Comparison of ENCODE assay signal across 8 cellular contexts in the genomic region with DNA sequence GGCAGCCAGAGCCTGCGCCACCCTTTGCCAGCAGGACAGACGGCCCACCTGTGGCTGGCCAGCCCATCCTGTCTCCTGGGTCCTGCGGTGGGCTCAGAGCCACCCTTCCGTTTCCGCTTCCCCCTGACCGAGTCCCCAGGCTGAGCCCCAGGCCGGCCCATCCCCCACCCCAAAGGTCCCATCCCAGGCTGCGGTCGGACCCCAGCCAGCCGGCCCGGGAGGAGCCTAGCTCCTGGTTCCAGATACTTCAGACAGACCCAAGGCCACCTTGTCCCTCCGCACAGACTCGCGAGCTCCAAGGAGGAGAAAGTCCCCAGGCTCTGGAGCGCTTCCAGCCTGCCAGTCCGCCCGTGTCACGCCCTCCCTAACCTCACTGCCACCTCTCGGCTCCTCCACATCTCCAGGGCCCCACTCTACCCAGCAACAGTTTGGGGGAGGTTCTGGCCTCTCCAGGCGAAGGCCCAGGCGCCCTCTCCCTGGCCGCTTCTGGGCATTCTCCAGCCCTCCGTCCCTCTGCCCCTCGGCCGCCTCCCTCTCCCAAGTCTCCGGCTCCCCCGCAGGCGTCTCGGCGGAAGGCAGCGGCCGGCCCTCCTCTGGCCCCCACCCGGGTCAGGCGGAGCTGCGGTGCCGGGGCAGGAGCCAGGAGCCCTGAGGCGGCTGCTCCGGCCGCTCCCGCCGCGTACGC. TPM values are rescaled to one million over a fixed set of nuclear protein-coding genes. Genes with fewer than 3 reads are reported as not detected.
DNase-seq lines count a peak whose midpoint lies in the region; ATAC-seq and TF ChIP-seq lines count a peak whose summit lies in the region.

No MANE protein-coding gene starts in this region.

- H3K4me1 ChIP-seq in foreskin keratinocyte, result no peaks in the 10 kb centered on the region
- H3K4me1 ChIP-seq in parathyroid adenoma, result no peaks in the 10 kb centered on the region

- H3K27me3 ChIP-seq in foreskin keratinocyte (peaks cover 82% of the 10 kb centered on the region), parathyroid adenoma (ENCODE audit: control insufficient read depth, insufficient read depth, low read length) (no peaks in the 10 kb centered on the region)

- peak overlapping the region; percentile 83 for H3K4me2 ChIP-seq in parathyroid adenoma (ENCODE audit: low read length)

- peak overlapping the region; percentile 38 for H2AFZ ChIP-seq in parathyroid adenoma

- no peaks in the 10 kb centered on the region for H3K79me2 ChIP-seq in parathyroid adenoma

- DNase-seq in Daoy (ENCODE audit: low read depth), result peak; percentile 17
- peak; percentile 72 for DNase-seq in NCI-H69 (lab: John Stamatoyannopoulos, UW)
- no peak for DNase-seq in foreskin keratinocyte
- no peak for DNase-seq in GM03348 (ENCODE audit: low spot score)
- no peak for DNase-seq in cerebellar nuclear complex (lab: John Stamatoyannopoulos, UW)

- H3K9ac ChIP-seq in parathyroid adenoma, result no peak overlapping the region

- ATAC-seq in foreskin keratinocyte (peak; percentile 8), GM18868 (IDR thresholded peaks at IDR 0.05; ENCODE audit: unreplicated experiment) (no peak), HG02970 (IDR thresholded peaks at IDR 0.05; ENCODE audit: low FRiP score, unreplicated experiment) (no peak)

- no peaks in the 10 kb centered on the region for H3K36me3 ChIP-seq in parathyroid adenoma (ENCODE audit: control insufficient read depth, insufficient read depth, low read length)

- peak overlapping the region; percentile 81 for H3K4me3 ChIP-seq in parathyroid adenoma (ENCODE audit: low read depth, low read length)

- H3K27ac ChIP-seq in foreskin keratinocyte, result no peak overlapping the region
- H3K27ac ChIP-seq in parathyroid adenoma, result no peak overlapping the region

- no peaks in the 10 kb centered on the region for H3K9me3 ChIP-seq in parathyroid adenoma (ENCODE audit: control insufficient read depth, low read length)

- TF ChIP-seq CTCF in foreskin keratinocyte (conservative IDR thresholded peaks at IDR 0.05), result no peak
- no peak for TF ChIP-seq CTCF in parathyroid adenoma (IDR thresholded peaks at IDR 0.05)

RNA-seq across cellular contexts. Expression of a gene that starts 0.8 kb away (rescaled TPM):
- total RNA-seq in Daoy (2014; rRNA removed; shearing (Covaris generic)), result 0.36 and 0.69 TPM in 2 replicates
- total RNA-seq in foreskin keratinocyte, result not detected in 2 replicates
- 0.01 TPM in 1 of 2 replicates, not detected in the other for polyA plus RNA-seq in foreskin keratinocyte

Comparison
In these comparisons a context has a peak if more than half of its experiments do, and no peak if none do; other contexts are left out.
1. DNase-seq: peak in Daoy (single experiment) and NCI-H69 (single experiment); none in foreskin keratinocyte (0 of 2), GM03348 (single experiment) and cerebellar nuclear complex (0 of 2).